Comparison of ENCODE assay signal across 1 cellular context in genomic region chr7:88692493-88692892, GRCh38.
TF ChIP-seq lines count a peak whose summit lies in the region.

No MANE protein-coding gene starts in this region.

TF ChIP-seq in K562, 482 proteins besides CTCF, POLR2A, EP300 and RAD21 (continued from another document):
- no peak for TF ChIP-seq CLOCK (CRISPR knock-in tag; IDR thresholded peaks at IDR 0.05; ENCODE audit: borderline replicate concordance)
TF ChIP-seq in K562: peak in this region for 2.
